25 cellular contexts compared by ENCODE assay signal in the genomic region with DNA sequence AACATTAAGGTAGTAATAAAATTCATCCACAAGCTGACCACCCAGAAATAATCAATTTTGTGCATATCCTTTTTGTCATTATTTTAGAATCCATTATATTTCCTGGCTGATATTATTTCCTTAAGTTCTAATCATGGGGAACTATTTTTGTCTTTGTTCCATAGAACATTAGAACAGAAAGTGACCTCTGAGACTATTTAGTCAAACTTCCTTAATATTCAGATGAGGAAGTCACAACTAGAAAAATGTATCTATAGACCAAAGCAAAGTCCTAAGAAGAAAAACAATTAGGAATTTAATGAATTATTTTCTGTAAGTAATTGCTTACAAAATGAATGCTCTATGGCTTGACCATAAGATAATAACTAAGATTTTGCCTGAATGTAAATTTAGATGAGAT.
"Had no signal": no experiment of that assay in that cellular context is flagged by ENCODE, and none has a peak within 500 bp of the region (broad histone marks: within the 10 kb centered on the region; RNA-seq: fewer than 3 reads in every experiment).

No MANE protein-coding gene starts in this region.

- H3K27me3 Mint-ChIP-seq: activated CD4-positive, alpha-beta memory T cell treated with anti-CD3 and anti-CD28 coated beads, Interleukin-2, amount 10 ng/mL, durations not matched to agents 7 days and 5 days; activated CD4-positive, alpha-beta T cell treated with anti-CD3 and anti-CD28 coated beads for 36 hours; activated T-helper 17 cell treated with anti-CD3 and anti-CD28 coated beads, Interleukin-2, amount 50 U/mL, for 72 hours; brain; central memory CD8-positive, alpha-beta T cell; T-cell had no signal

- H3K4me1 ChIP-seq: Peyer's patch had no signal

- H3K36me3 ChIP-seq: Peyer's patch, WERI-Rb-1 had no signal

- H3K4me1 Mint-ChIP-seq: activated CD4-positive, alpha-beta memory T cell treated with anti-CD3 and anti-CD28 coated beads, Interleukin-2, amount 10 ng/mL, durations not matched to agents 7 days and 5 days; activated CD4-positive, alpha-beta T cell treated with anti-CD3 and anti-CD28 coated beads for 36 hours; activated T-helper 17 cell treated with anti-CD3 and anti-CD28 coated beads, Interleukin-2, amount 50 U/mL, for 72 hours; brain; central memory CD8-positive, alpha-beta T cell; T-cell had no signal

- H3K27me3 ChIP-seq: Peyer's patch had no signal

- H3K27ac Mint-ChIP-seq: activated CD4-positive, alpha-beta memory T cell treated with anti-CD3 and anti-CD28 coated beads, Interleukin-2, amount 10 ng/mL, durations not matched to agents 7 days and 5 days; activated CD4-positive, alpha-beta T cell treated with anti-CD3 and anti-CD28 coated beads for 36 hours; activated naive CD4-positive, alpha-beta T cell treated with anti-CD3 and anti-CD28 coated beads for 36 hours; activated naive CD8-positive, alpha-beta T cell; activated T-helper 17 cell treated with anti-CD3 and anti-CD28 coated beads, Interleukin-2, amount 50 U/mL, for 72 hours; brain; T-cell had no signal

- ATAC-seq: activated CD4-positive, alpha-beta T cell treated with anti-CD3 and anti-CD28 coated beads for 36 hours; activated T-helper 17 cell treated with anti-CD3 and anti-CD28 coated beads, Interleukin-2, amount 50 U/mL, for 72 hours; T-cell had no signal

- H3K9me3 ChIP-seq: Peyer's patch had no signal

- H3K27ac ChIP-seq: Peyer's patch, WERI-Rb-1 had no signal

- H3K4me3 ChIP-seq: Peyer's patch had no signal

- H3K9me3 Mint-ChIP-seq: activated CD4-positive, alpha-beta memory T cell treated with anti-CD3 and anti-CD28 coated beads, Interleukin-2, amount 10 ng/mL, durations not matched to agents 7 days and 5 days; central memory CD8-positive, alpha-beta T cell had no signal

- DNase-seq: activated CD4-positive, alpha-beta memory T cell treated with anti-CD3 and anti-CD28 coated beads, Interleukin-2, amount 10 ng/mL, durations not matched to agents 7 days and 5 days; activated CD4-positive, alpha-beta T cell treated with anti-CD3 and anti-CD28 coated beads for 36 hours; activated CD4-positive, alpha-beta T cell treated with anti-CD3 and anti-CD28 coated beads, Interleukin-2, amount 50 U/mL, for 1 hour; activated gamma-delta T cell; activated naive CD4-positive, alpha-beta T cell treated with anti-CD3 and anti-CD28 coated beads for 36 hours; activated T-cell treated with anti-CD3 and anti-CD28 coated beads for 4 hours; activated T-cell treated with anti-CD3 and anti-CD28 coated beads, Interleukin-2, amount 50 U/mL, for 48 hours; amygdala; KBM-7; NCI-H1105; NCI-H1436; NCI-H187; NCI-H2081; NCI-H446; NCI-H524; Peyer's patch; SHP77; T-cell; T-helper 2 cell; T1000; WERI-Rb-1 had no signal

- H3K36me3 Mint-ChIP-seq: activated naive CD8-positive, alpha-beta T cell; brain; T-cell had no signal

- H3K4me3 Mint-ChIP-seq: activated CD4-positive, alpha-beta memory T cell treated with anti-CD3 and anti-CD28 coated beads, Interleukin-2, amount 10 ng/mL, durations not matched to agents 7 days and 5 days; activated CD4-positive, alpha-beta T cell treated with anti-CD3 and anti-CD28 coated beads for 36 hours; activated naive CD4-positive, alpha-beta T cell treated with anti-CD3 and anti-CD28 coated beads for 36 hours; activated naive CD8-positive, alpha-beta T cell; activated T-helper 17 cell treated with anti-CD3 and anti-CD28 coated beads, Interleukin-2, amount 50 U/mL, for 72 hours; brain; central memory CD8-positive, alpha-beta T cell; T-cell had no signal
